ENCODE assay signal across 27 cellular contexts in the genomic region with DNA sequence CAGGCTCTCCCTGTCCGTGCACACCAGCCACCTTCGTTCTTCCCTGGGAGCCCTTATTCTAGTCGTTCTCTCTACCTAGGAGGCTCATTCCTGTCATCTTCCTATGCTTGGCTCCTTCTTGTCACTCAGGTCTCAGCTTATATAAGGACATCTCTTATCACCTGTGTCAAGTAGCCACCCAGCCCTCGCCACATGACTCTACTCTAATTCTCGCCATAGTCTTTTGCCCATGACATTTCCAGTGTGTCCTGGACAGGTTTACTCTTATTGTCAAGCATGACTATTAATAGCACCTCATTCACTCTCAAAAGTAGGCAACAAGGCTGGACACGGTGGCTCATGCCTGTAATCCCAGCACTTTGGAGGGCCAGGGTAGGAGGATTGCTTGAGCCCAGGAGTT.
DNase-seq lines count a peak whose midpoint lies in the region; ATAC-seq, FAIRE-seq and TF ChIP-seq lines count a peak whose summit lies in the region.
"Had no signal": no experiment of that assay in that cellular context is flagged by ENCODE, and none has a peak within 500 bp of the region (broad histone marks: within the 10 kb centered on the region; RNA-seq: fewer than 3 reads in every experiment).

No MANE protein-coding gene starts in this region.

- H3K9ac ChIP-seq in K562 (ENCODE audit: insufficient read depth in 1 of 2, low read depth in 2 of 2, low read length in 2 of 2): no peak overlapping the region
- H3K9ac ChIP-seq: BLaER1 treated with 17β-estradiol and CSF1 and Interleukin-3, amounts not matched to agents 10 nM and 100 nM had no signal

- DNase-seq in Right ventricle myocardium inferior (ENCODE audit: missing footprints) (peak; percentile 63), cardiac septum (ENCODE audit: low spot score) (no peak), K562 (ENCODE audit: extremely low read depth in 1 of 4, low spot score in 3 of 4) (no peak), heart left ventricle (peak in 2 of 5 donors; percentile 41 to 51), left ventricle myocardium superior (peak; percentile 45)
- DNase-seq in activated T-helper 1 cell treated with anti-CD3 and anti-CD28 coated beads, Interleukin-12 subunit alpha, Interleukin-12 subunit beta, Interleukin-2, Interleukin-4 antibody, amounts not matched to agents 30 ng/mL and 10 ng/mL and 1 ng/mL, durations not matched to agents 14 hours and 24 hours and 36 hours (ENCODE audit: low spot score): no peak
- DNase-seq: ACHN; AML-193; BE2C; Calu3; CD4-positive, alpha-beta memory T cell; COR-L47; DMS53; DMS79 treated with DMSO at 0.1 percent for 48 hours; GF-D8; GOT3; HFFc6 had no signal

- no peaks in the 10 kb centered on the region for H3K79me2 ChIP-seq in K562 (ENCODE audit: control insufficient read depth, insufficient read depth, low read length)

- H3K9me1 ChIP-seq in K562 (ENCODE audit: control insufficient read depth, insufficient read depth, low read length): no peaks in the 10 kb centered on the region

- CTCF ChIA-PET in K562 (lab: Yijun Ruan, JAX; ENCODE audit: low intra/inter-chr PET ratio): no interaction called here

- H3K36me3 ChIP-seq in K562 (ENCODE audit: control insufficient read depth, insufficient read depth, low read length) (no peaks in the 10 kb centered on the region), heart left ventricle (no peaks in the 10 kb centered on the region)
- H3K36me3 ChIP-seq: BE2C; BLaER1 treated with 17β-estradiol and CSF1 and Interleukin-3, amounts not matched to agents 10 nM and 100 nM; HAP-1 had no signal

- no peak for TF ChIP-seq POLR2A in K562 (conservative IDR thresholded peaks at IDR 0.05)
- no peak for TF ChIP-seq POLR2A in heart left ventricle (IDR thresholded peaks at IDR 0.05)

- no peak for TF ChIP-seq EP300 in K562 (IDR thresholded peaks at IDR 0.05; ENCODE audit: low read length)

- no peaks in the 10 kb centered on the region for H3K36me3 Mint-ChIP-seq in activated T-helper 1 cell treated with anti-CD3 and anti-CD28 coated beads, Interleukin-12 subunit alpha, Interleukin-12 subunit beta, Interleukin-2, Interleukin-4 antibody, amounts not matched to agents 30 ng/mL and 10 ng/mL and 1 ng/mL, durations not matched to agents 14 hours and 24 hours and 36 hours (ENCODE audit: low read depth)
- H3K36me3 Mint-ChIP-seq: CD14-positive monocyte; CD4-positive, alpha-beta memory T cell had no signal

- H3K4me1 ChIP-seq in K562 (replicated peaks in 1 of 2; ENCODE audit: control insufficient read depth in 2 of 2, insufficient read depth in 2 of 2, low read length in 2 of 2): peaks cover 0 to 13% of the 10 kb centered on the region in 2 experiments; a peak in 3 of 5 replicates
- H3K4me1 ChIP-seq in heart left ventricle: peaks cover 0 to 17% (median 2%) of the 10 kb centered on the region in 12 donors
- H3K4me1 ChIP-seq: BLaER1 treated with 17β-estradiol and CSF1 and Interleukin-3, amounts not matched to agents 10 nM and 100 nM had no signal

- no peaks in the 10 kb centered on the region for H3K9me3 Mint-ChIP-seq in activated T-helper 1 cell treated with anti-CD3 and anti-CD28 coated beads, Interleukin-12 subunit alpha, Interleukin-12 subunit beta, Interleukin-2, Interleukin-4 antibody, amounts not matched to agents 30 ng/mL and 10 ng/mL and 1 ng/mL, durations not matched to agents 14 hours and 24 hours and 36 hours
- H3K9me3 Mint-ChIP-seq: HFFc6 had no signal

- H3K27ac ChIP-seq in K562 (ENCODE audit: extremely low read depth, low read depth, low read length) (no peak overlapping the region), heart left ventricle (peak overlapping the region in 5 of 12 donors; percentile 20 to 59 (median 26))
- H3K27ac ChIP-seq: 22Rv1; BLaER1 treated with 17β-estradiol and CSF1 and Interleukin-3, amounts not matched to agents 10 nM and 100 nM had no signal

- POLR2A ChIA-PET in K562 (lab: Yijun Ruan, JAX): interaction anchor here (0.7 kb wide), 1 partner anchor 10 kb away, joined by 3 read pairs; no protein-coding TSS in a partner anchor

- no TSS peak for BruUV-seq in K562 (replicated peaks; lab: Mats Ljungman, UMichigan)

- no peaks in the 10 kb centered on the region for H3K4me1 Mint-ChIP-seq in activated T-helper 1 cell treated with anti-CD3 and anti-CD28 coated beads, Interleukin-12 subunit alpha, Interleukin-12 subunit beta, Interleukin-2, Interleukin-4 antibody, amounts not matched to agents 30 ng/mL and 10 ng/mL and 1 ng/mL, durations not matched to agents 14 hours and 24 hours and 36 hours (ENCODE audit: low read depth)
- H3K4me1 Mint-ChIP-seq: CD14-positive monocyte had no signal

- TF ChIP-seq CTCF in K562 (IDR thresholded peaks at IDR 0.05 in 2 of 3, conservative IDR thresholded peaks at IDR 0.05 in 1 of 3; ENCODE audit: insufficient read depth in 2 of 3, low read depth in 1 of 3, low read length in 3 of 3): no peak
- no peak for TF ChIP-seq CTCF in heart left ventricle (IDR thresholded peaks at IDR 0.05)

- no peak for TF ChIP-seq RAD21 in K562 (CRISPR knock-in tag; conservative IDR thresholded peaks at IDR 0.05 in 1 of 2, IDR thresholded peaks at IDR 0.05 in 1 of 2)

- H3K4me2 ChIP-seq in K562 (ENCODE audit: insufficient read depth, low read length): no peak overlapping the region
- H3K4me2 ChIP-seq: BLaER1 treated with 17β-estradiol and CSF1 and Interleukin-3, amounts not matched to agents 10 nM and 100 nM had no signal

- no peak overlapping the region for H3K27ac Mint-ChIP-seq in activated T-helper 1 cell treated with anti-CD3 and anti-CD28 coated beads, Interleukin-12 subunit alpha, Interleukin-12 subunit beta, Interleukin-2, Interleukin-4 antibody, amounts not matched to agents 30 ng/mL and 10 ng/mL and 1 ng/mL, durations not matched to agents 14 hours and 24 hours and 36 hours
- H3K27ac Mint-ChIP-seq: CD14-positive monocyte; CD4-positive, alpha-beta memory T cell; HFFc6 had no signal

- ATAC-seq in Right ventricle myocardium inferior (peak; percentile 80), K562 (peak; percentile 47), heart left ventricle (peak; percentile 86 to 92 (median 88)), left ventricle myocardium superior (peak; percentile 89), HG03439 (IDR thresholded peaks at IDR 0.05; ENCODE audit: unreplicated experiment) (no peak), GM21723 (IDR thresholded peaks at IDR 0.05; ENCODE audit: unreplicated experiment) (no peak)

- in situ Hi-C loops in K562 (cut with MboI): no loop called here

- H3K4me3 ChIP-seq in K562: no peak overlapping the region
- H3K4me3 ChIP-seq in heart left ventricle: no peak overlapping the region
- H3K4me3 ChIP-seq: BLaER1 treated with 17β-estradiol and CSF1 and Interleukin-3, amounts not matched to agents 10 nM and 100 nM; HAP-1 had no signal

- peaks cover 7% of the 10 kb centered on the region for H3K27me3 Mint-ChIP-seq in activated T-helper 1 cell treated with anti-CD3 and anti-CD28 coated beads, Interleukin-12 subunit alpha, Interleukin-12 subunit beta, Interleukin-2, Interleukin-4 antibody, amounts not matched to agents 30 ng/mL and 10 ng/mL and 1 ng/mL, durations not matched to agents 14 hours and 24 hours and 36 hours (ENCODE audit: insufficient read depth)

- WGBS in K562 (ENCODE audit: insufficient coverage, low coverage, missing lambda C conversion rate): 34% methylated on average over 6 of the region's 6 CpGs
- 56 to 67% (median 65%) methylated on average over 6 of the region's 6 CpGs for WGBS in heart left ventricle, 4 donors

- intact Hi-C loops in Right ventricle myocardium inferior (cut with DNase I): no loop called here
- intact Hi-C loops in cardiac septum (cut with DNase I): no loop called here
- intact Hi-C loops in K562 (cut with micrococcal nuclease): no loop called here
- intact Hi-C loops in heart left ventricle (cut with DNase I): no loop called here
- intact Hi-C loops in left ventricle myocardium superior (cut with micrococcal nuclease): no loop called here
- intact Hi-C loops in activated T-helper 1 cell treated with anti-CD3 and anti-CD28 coated beads, Interleukin-12 subunit alpha, Interleukin-12 subunit beta, Interleukin-2, Interleukin-4 antibody, amounts not matched to agents 30 ng/mL and 10 ng/mL and 1 ng/mL, durations not matched to agents 14 hours and 24 hours and 36 hours (cut with micrococcal nuclease): no loop called here

- no peak overlapping the region for H2AFZ ChIP-seq in K562 (ENCODE audit: low read depth, low read length)

- H3K27me3 ChIP-seq in K562 (ENCODE audit: control insufficient read depth in 2 of 2, insufficient read depth in 2 of 2, low read length in 2 of 2) (peaks cover 0 to 4% of the 10 kb centered on the region in 2 experiments; a peak in 1 of 5 replicates), heart left ventricle (no peaks in the 10 kb centered on the region)
- H3K27me3 ChIP-seq: BE2C; BLaER1 treated with 17β-estradiol and CSF1 and Interleukin-3, amounts not matched to agents 10 nM and 100 nM had no signal

- H4K20me1 ChIP-seq in K562 (replicated peaks; ENCODE audit: control insufficient read depth, insufficient read depth, low read length): no peaks in the 10 kb centered on the region
- H4K20me1 ChIP-seq: BLaER1 treated with 17β-estradiol and CSF1 and Interleukin-3, amounts not matched to agents 10 nM and 100 nM had no signal

- H3K9me3 ChIP-seq in K562 (replicated peaks; ENCODE audit: control insufficient read depth, insufficient read depth, low read depth, low read length): no peaks in the 10 kb centered on the region
- H3K9me3 ChIP-seq in heart left ventricle: no peaks in the 10 kb centered on the region
- H3K9me3 ChIP-seq: BE2C; BLaER1 treated with 17β-estradiol and CSF1 and Interleukin-3, amounts not matched to agents 10 nM and 100 nM; HAP-1 had no signal

- FAIRE-seq in K562 (lab: Jason Lieb, UNC): no peak
- FAIRE-seq: A204.1, GM12891, GM18507, H54 had no signal

- H3K4me3 Mint-ChIP-seq in activated T-helper 1 cell treated with anti-CD3 and anti-CD28 coated beads, Interleukin-12 subunit alpha, Interleukin-12 subunit beta, Interleukin-2, Interleukin-4 antibody, amounts not matched to agents 30 ng/mL and 10 ng/mL and 1 ng/mL, durations not matched to agents 14 hours and 24 hours and 36 hours: no peak overlapping the region
- H3K4me3 Mint-ChIP-seq: CD14-positive monocyte; CD4-positive, alpha-beta memory T cell; HFFc6 had no signal

TF ChIP-seq in K562, 482 proteins besides CTCF, POLR2A, EP300 and RAD21 (continues in another document):
- TF ChIP-seq ZFP36 (IDR thresholded peaks at IDR 0.05; ENCODE audit: low read depth, low read length, partially characterized antibody) (no peak), RNF2 (IDR thresholded peaks at IDR 0.05) (no peak), ATF1 (CRISPR knock-in tag; IDR thresholded peaks at IDR 0.05) (no peak), ATF1 (tag; IDR thresholded peaks at IDR 0.05) (no peak), CHD4 (IDR thresholded peaks at IDR 0.05; ENCODE audit: insufficient read depth, insufficient replicate concordance, low read depth, low read length, poor library complexity, severe bottlenecking) (no peak)

Comparison
In these comparisons a context has a peak if more than half of its experiments do, and no peak if none do; other contexts are left out.
1. DNase-seq: peak in Right ventricle myocardium inferior (single experiment) and left ventricle myocardium superior (single experiment); none in cardiac septum (single experiment), K562 (0 of 4) and activated T-helper 1 cell treated with anti-CD3 and anti-CD28 coated beads, Interleukin-12 subunit alpha, Interleukin-12 subunit beta, Interleukin-2, Interleukin-4 antibody, amounts not matched to agents 30 ng/mL and 10 ng/mL and 1 ng/mL, durations not matched to agents 14 hours and 24 hours and 36 hours (single experiment).
2. ATAC-seq: peak in Right ventricle myocardium inferior (single experiment), K562 (single experiment), heart left ventricle (4 of 4) and left ventricle myocardium superior (single experiment); none in HG03439 (single experiment) and GM21723 (single experiment).